ENCODE assay signal across 1 cellular context in the genomic region with DNA sequence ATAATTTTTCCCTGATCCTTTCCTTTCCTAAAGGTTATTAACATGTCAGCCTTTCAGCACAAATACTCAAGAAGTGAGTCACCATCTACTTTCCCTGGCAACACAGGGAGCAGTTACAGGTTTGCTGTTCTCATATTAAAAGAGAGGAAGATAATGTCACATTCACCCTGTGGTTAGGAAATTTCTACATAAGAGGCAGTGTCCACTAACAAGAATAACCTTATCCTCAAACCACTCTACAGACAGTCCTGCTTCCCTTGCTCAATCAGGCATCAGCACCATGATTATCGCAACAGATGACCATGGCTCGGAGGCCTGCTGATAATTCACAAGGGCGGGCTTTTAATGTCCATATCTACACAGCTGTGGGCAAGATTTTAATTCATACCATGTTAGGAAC.
TF ChIP-seq lines count a peak whose summit lies in the region.

No MANE protein-coding gene starts in this region.

TF ChIP-seq in SK-N-SH, 30 proteins besides CTCF, POLR2A, EP300 and RAD21 (continued from another document):
- TF ChIP-seq, protein P1, sequence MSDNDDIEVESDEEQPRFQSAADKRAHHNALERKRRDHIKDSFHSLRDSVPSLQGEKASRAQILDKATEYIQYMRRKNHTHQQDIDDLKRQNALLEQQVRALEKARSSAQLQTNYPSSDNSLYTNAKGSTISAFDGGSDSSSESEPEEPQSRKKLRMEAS (IDR thresholded peaks at IDR 0.05; ENCODE audit: low read depth) = no peak
- TF ChIP-seq GABPA (IDR thresholded peaks at IDR 0.05; ENCODE audit: low read depth) (no peak), RXRA (IDR thresholded peaks at IDR 0.05; ENCODE audit: borderline replicate concordance, low read depth) (peak; percentile 58; the same call in 1 of the 2 replicates)
